In genomic region chr2:206082298-206082843, GRCh38 we compare ENCODE assay signal across 1 cellular context.
A peak's percentile ranks its signal among the peaks of the same experiment; 100 is the strongest.
TF ChIP-seq lines count a peak whose summit lies in the region.

No MANE protein-coding gene starts in this region.

TF ChIP-seq in HepG2, 621 proteins besides CTCF, POLR2A, EP300 and RAD21:
- TF ChIP-seq ZSCAN25 (CRISPR knock-in tag; IDR thresholded peaks at IDR 0.05) = no peak
- 0 out of 2 replicates have a peak, but pooled peaks have one; percentile 15 for TF ChIP-seq SAP130 (CRISPR knock-in tag; IDR thresholded peaks at IDR 0.05; ENCODE audit: low read depth)
- TF ChIP-seq ZNF281 (CRISPR knock-in tag; IDR thresholded peaks at IDR 0.05; ENCODE audit: borderline replicate concordance) = peak; percentile 67; the same call in 1 of the 2 replicates
- TF ChIP-seq, protein P1, sequence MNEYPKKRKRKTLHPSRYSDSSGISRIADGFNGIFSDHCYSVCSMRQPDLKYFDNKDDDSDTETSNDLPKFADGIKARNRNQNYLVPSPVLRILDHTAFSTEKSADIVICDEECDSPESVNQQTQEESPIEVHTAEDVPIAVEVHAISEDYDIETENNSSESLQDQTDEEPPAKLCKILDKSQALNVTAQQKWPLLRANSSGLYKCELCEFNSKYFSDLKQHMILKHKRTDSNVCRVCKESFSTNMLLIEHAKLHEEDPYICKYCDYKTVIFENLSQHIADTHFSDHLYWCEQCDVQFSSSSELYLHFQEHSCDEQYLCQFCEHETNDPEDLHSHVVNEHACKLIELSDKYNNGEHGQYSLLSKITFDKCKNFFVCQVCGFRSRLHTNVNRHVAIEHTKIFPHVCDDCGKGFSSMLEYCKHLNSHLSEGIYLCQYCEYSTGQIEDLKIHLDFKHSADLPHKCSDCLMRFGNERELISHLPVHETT (CRISPR knock-in tag; conservative IDR thresholded peaks at IDR 0.05) = no peak
- no peak for TF ChIP-seq ARNTL (CRISPR knock-in tag; IDR thresholded peaks at IDR 0.05)
- peak; percentile 33; the same call in 1 of the 2 replicates for TF ChIP-seq SOX5 (CRISPR knock-in tag; IDR thresholded peaks at IDR 0.05; ENCODE audit: borderline replicate concordance)
- TF ChIP-seq TCF12 (IDR thresholded peaks at IDR 0.05) = no peak
- TF ChIP-seq TCF12 (CRISPR knock-in tag; IDR thresholded peaks at IDR 0.05) = 0 out of 2 replicates have a peak, but pooled peaks have one; percentile 34
- TF ChIP-seq SOX13 (IDR thresholded peaks at IDR 0.05) = no peak
- TF ChIP-seq SOX13 (CRISPR knock-in tag; conservative IDR thresholded peaks at IDR 0.05 in 1 of 2, IDR thresholded peaks at IDR 0.05 in 1 of 2) = peak in 1 of 2 experiments; percentile 52; a peak in 2 of 4 replicates
